Comparison of ENCODE assay signal across 1 cellular context in the genomic region with DNA sequence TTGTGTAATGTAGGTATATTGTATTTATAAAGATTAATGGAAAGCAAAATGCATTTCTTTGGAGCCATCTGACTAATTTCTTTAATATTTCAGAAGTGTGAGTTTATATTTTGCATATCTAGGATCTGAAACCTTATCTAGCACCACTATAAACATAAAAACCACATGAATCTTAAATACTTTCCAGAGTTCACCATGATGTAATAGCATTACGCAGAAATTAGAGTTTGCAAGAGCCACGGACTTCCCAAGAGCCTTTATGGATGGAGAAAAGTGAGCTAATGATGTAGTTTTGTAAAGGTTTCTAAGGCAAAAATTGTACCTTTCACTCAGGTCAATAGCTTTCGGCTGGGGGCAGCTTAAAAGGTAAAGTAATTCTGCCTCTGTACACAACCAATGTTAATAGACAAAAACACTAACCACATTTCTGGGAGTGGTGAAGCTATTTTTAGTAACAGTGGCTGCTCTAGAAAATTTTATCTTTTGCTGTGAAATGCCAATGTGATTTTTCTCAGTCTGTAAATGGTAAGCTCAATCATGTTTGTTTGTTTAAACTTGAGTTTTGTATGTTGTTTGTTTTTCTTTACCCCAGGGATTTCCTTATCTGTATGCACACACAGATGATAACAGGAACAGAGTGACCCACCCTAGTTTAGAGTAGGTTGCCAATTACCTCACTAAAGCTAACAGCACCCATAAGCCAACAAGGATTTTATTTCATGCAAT.
TF ChIP-seq lines count a peak whose summit lies in the region.

No MANE protein-coding gene starts in this region.

TF ChIP-seq in WTC11, 78 proteins besides CTCF, POLR2A, EP300 and RAD21 (continued from another document):
- TF ChIP-seq, protein P1, sequence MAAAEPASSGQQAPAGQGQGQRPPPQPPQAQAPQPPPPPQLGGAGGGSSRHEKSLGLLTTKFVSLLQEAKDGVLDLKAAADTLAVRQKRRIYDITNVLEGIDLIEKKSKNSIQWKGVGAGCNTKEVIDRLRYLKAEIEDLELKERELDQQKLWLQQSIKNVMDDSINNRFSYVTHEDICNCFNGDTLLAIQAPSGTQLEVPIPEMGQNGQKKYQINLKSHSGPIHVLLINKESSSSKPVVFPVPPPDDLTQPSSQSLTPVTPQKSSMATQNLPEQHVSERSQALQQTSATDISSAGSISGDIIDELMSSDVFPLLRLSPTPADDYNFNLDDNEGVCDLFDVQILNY (CRISPR knock-in tag; IDR thresholded peaks at IDR 0.05), result no peak
- no peak for TF ChIP-seq TEAD1 (CRISPR knock-in tag; IDR thresholded peaks at IDR 0.05)
TF ChIP-seq in WTC11: peak in this region for 1.
